In the genomic region with DNA sequence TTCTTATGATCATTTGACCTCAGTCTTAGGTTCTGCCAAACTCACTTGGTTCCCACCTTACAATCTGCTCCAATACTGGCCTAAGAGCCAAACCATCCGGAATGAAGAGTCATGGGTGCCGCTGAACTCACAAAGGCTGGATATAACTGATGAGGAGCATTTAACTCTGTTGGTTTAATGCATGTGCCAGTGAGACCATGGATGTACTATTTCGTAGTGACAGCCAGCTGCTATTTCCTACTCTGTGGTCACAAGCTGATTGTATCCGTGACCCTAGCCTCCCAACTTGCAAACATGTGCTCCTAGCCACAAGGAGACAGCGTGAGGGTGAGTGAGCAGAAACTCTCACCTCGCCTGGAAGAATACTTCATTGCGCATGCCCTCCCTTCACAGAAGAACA, we compare ENCODE assay signal across 11 cellular contexts.
DNase-seq lines count a peak whose midpoint lies in the region; ATAC-seq, FAIRE-seq and TF ChIP-seq lines count a peak whose summit lies in the region.
"Had no signal": no experiment of that assay in that cellular context is flagged by ENCODE, and none has a peak within 500 bp of the region (broad histone marks: within the 10 kb centered on the region; RNA-seq: fewer than 3 reads in every experiment).

No MANE protein-coding gene starts in this region.

- no peaks in the 10 kb centered on the region for H3K9me2 ChIP-seq in neural cell (ENCODE audit: insufficient read depth, low read length)

- in situ Hi-C loops in Caki2 (cut with HindIII; ENCODE audit: low pct_unique_long_range_greater_than_20kb, low sequenced_read_pairs) = no loop called here
- in situ Hi-C loops in brain microvascular endothelial cell (cut with HindIII; ENCODE audit: low pct_ligation_motif_present, low sequenced_read_pairs) = loop anchor here (25.0 kb wide), 2 partner anchors 155 to 255 kb away; partner anchors contain the start of gene MBNL2

- peaks cover 41 to 52% of the 10 kb centered on the region in 2 donors for H3K36me3 Mint-ChIP-seq in CD14-positive monocyte

- H3K27ac ChIP-seq in brain microvascular endothelial cell = peak overlapping the region; percentile 66
- no peak overlapping the region for H3K27ac ChIP-seq in neural cell (ENCODE audit: low read length)

- no peaks in the 10 kb centered on the region for H3K9me3 ChIP-seq in neural cell (ENCODE audit: low read length)

- H3K4me3 Mint-ChIP-seq in CD14-positive monocyte = no peak overlapping the region

- TF ChIP-seq RAD21 in neural cell (conservative IDR thresholded peaks at IDR 0.05) = no peak

- peak; percentile 64 for ATAC-seq in HG03066 (IDR thresholded peaks at IDR 0.05; ENCODE audit: low read depth, unreplicated experiment)

- peak overlapping the region in 1 of 7 donors; percentile 58 for H3K27ac Mint-ChIP-seq in CD14-positive monocyte

- H3K36me3 ChIP-seq in brain microvascular endothelial cell (replicated peaks) = peaks cover 8% of the 10 kb centered on the region
- no peaks in the 10 kb centered on the region for H3K36me3 ChIP-seq in neural cell (ENCODE audit: insufficient read depth, low read length)

- H4K20me1 ChIP-seq in neural cell (ENCODE audit: insufficient read depth) = no peaks in the 10 kb centered on the region

- H3K27me3 ChIP-seq in brain microvascular endothelial cell (replicated peaks) = no peaks in the 10 kb centered on the region
- H3K27me3 ChIP-seq in neural cell (ENCODE audit: insufficient read depth, low read depth, low read length) = no peaks in the 10 kb centered on the region

- intact Hi-C loops in CD14-positive monocyte (cut with micrococcal nuclease) = no loop called here

- H3K27me3 Mint-ChIP-seq in CD14-positive monocyte (ENCODE audit: low read depth in 3 of 3) = no peaks in the 10 kb centered on the region

- no peak overlapping the region for H3K4me2 ChIP-seq in neural cell (ENCODE audit: low read length)

- TF ChIP-seq POLR2A in GM12891 (IDR thresholded peaks at IDR 0.05; ENCODE audit: low read depth, low read length) = no peak

- peaks cover 0 to 3% (median 0%) of the 10 kb centered on the region in 7 donors for H3K9me3 Mint-ChIP-seq in CD14-positive monocyte

- H2AFZ ChIP-seq in neural cell (ENCODE audit: low read depth, low read length) = no peak overlapping the region

- peaks cover 23% of the 10 kb centered on the region for H3K4me1 Mint-ChIP-seq in CD14-positive monocyte

- H3K4me3 ChIP-seq in brain microvascular endothelial cell (ENCODE audit: low read depth, low read length) (peak overlapping the region; percentile 18), neural cell (ENCODE audit: low read length) (peak overlapping the region; percentile 12)

- TF ChIP-seq EP300 in neural cell (conservative IDR thresholded peaks at IDR 0.05; ENCODE audit: poor library complexity, severe bottlenecking) = no peak

- no peak overlapping the region for H3K9ac ChIP-seq in neural cell (ENCODE audit: low read length)

- H3F3A ChIP-seq in neural cell (ENCODE audit: insufficient read depth, low read length, poor library complexity, severe bottlenecking) = no peaks in the 10 kb centered on the region

- TF ChIP-seq CTCF in brain microvascular endothelial cell (IDR thresholded peaks at IDR 0.05; ENCODE audit: low read depth, low read length, missing control alignments) (no peak), neural cell (IDR thresholded peaks at IDR 0.05; ENCODE audit: poor library complexity, severe bottlenecking) (no peak), CD14-positive monocyte (IDR thresholded peaks at IDR 0.05) (no peak)

- no peak for FAIRE-seq in GM12891 (lab: Jason Lieb, UNC)
- FAIRE-seq: GM12892 had no signal

- no peaks in the 10 kb centered on the region for H3K79me2 ChIP-seq in neural cell (replicated peaks; ENCODE audit: insufficient read depth, low read length)

- DNase-seq in Caki2 (ENCODE audit: low read depth) (peak; percentile 77), brain microvascular endothelial cell (peak; percentile 68), CD14-positive monocyte (ENCODE audit: low spot score) (no peak), NCI-H2029 (lab: John Stamatoyannopoulos, UW) (no peak), cortex of kidney (lab: John Stamatoyannopoulos, UW) (no peak), GM12891 (ENCODE audit: insufficient read length, low spot score) (no peak)
- DNase-seq: activated T-cell treated with anti-CD3 and anti-CD28 coated beads, Interleukin-2, amount 50 U/mL, for 48 hours; NCI-H146 had no signal

TF ChIP-seq in neural cell, 6 proteins besides CTCF, POLR2A, EP300 and RAD21:
- TF ChIP-seq EZH2 (IDR thresholded peaks at IDR 0.05; ENCODE audit: borderline replicate concordance, insufficient read depth, low read length, poor library complexity, severe bottlenecking) (no peak), SMC3 (conservative IDR thresholded peaks at IDR 0.05; ENCODE audit: poor library complexity) (no peak), MXI1 (conservative IDR thresholded peaks at IDR 0.05; ENCODE audit: poor library complexity, severe bottlenecking) (no peak), POLR2AphosphoS5 (IDR thresholded peaks at IDR 0.05) (no peak), TAF1 (IDR thresholded peaks at IDR 0.05; ENCODE audit: low read depth) (no peak)
- TF ChIP-seq, protein P1, sequence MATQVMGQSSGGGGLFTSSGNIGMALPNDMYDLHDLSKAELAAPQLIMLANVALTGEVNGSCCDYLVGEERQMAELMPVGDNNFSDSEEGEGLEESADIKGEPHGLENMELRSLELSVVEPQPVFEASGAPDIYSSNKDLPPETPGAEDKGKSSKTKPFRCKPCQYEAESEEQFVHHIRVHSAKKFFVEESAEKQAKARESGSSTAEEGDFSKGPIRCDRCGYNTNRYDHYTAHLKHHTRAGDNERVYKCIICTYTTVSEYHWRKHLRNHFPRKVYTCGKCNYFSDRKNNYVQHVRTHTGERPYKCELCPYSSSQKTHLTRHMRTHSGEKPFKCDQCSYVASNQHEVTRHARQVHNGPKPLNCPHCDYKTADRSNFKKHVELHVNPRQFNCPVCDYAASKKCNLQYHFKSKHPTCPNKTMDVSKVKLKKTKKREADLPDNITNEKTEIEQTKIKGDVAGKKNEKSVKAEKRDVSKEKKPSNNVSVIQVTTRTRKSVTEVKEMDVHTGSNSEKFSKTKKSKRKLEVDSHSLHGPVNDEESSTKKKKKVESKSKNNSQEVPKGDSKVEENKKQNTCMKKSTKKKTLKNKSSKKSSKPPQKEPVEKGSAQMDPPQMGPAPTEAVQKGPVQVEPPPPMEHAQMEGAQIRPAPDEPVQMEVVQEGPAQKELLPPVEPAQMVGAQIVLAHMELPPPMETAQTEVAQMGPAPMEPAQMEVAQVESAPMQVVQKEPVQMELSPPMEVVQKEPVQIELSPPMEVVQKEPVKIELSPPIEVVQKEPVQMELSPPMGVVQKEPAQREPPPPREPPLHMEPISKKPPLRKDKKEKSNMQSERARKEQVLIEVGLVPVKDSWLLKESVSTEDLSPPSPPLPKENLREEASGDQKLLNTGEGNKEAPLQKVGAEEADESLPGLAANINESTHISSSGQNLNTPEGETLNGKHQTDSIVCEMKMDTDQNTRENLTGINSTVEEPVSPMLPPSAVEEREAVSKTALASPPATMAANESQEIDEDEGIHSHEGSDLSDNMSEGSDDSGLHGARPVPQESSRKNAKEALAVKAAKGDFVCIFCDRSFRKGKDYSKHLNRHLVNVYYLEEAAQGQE (IDR thresholded peaks at IDR 0.05; ENCODE audit: borderline replicate concordance) = no peak

TF ChIP-seq in GM12891, 5 proteins besides CTCF, POLR2A, EP300 and RAD21:
- no peak for TF ChIP-seq TAF1 (IDR thresholded peaks at IDR 0.05; ENCODE audit: low read depth, low read length)
- no peak for TF ChIP-seq SPI1 (IDR thresholded peaks at IDR 0.05; ENCODE audit: low read depth, low read length)
- no peak for TF ChIP-seq POLR2AphosphoS5 (IDR thresholded peaks at IDR 0.05; ENCODE audit: low read depth, low read length)
- no peak for TF ChIP-seq PAX5 (IDR thresholded peaks at IDR 0.05; ENCODE audit: insufficient read depth, low read length, severe bottlenecking)
- TF ChIP-seq POU2F2 (IDR thresholded peaks at IDR 0.05; ENCODE audit: low read depth, low read length) = no peak

Comparison
In these comparisons a context has a peak if more than half of its experiments do, and no peak if none do; other contexts are left out.
1. DNase-seq: peak in Caki2 (single experiment) and brain microvascular endothelial cell (single experiment); none in CD14-positive monocyte (single experiment), NCI-H2029 (single experiment), cortex of kidney (single experiment) and GM12891 (single experiment).